Comparison of ENCODE assay signal across 17 cellular contexts in the genomic region with DNA sequence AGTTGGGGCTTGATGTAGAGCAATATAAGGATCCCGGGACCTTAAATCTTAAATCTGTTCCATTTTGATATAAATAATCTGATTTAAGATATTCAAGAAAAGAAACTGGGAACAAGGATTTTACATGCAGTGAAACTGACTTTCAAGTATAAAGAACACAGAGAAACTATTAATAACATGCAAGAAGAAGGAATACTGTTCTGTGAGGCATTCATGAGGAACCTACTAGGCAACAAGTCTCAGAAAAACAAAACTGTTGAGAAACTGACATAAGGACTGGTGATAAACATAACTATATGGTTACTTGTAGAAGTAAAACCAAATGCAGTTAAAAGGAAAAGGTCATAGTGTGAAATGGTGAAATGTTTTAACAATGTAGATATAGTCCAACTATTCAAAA. TPM values are rescaled to one million over a fixed set of nuclear protein-coding genes. Genes with fewer than 3 reads are reported as not detected.
DNase-seq lines count a peak whose midpoint lies in the region; ATAC-seq and TF ChIP-seq lines count a peak whose summit lies in the region.
"Had no signal": no experiment of that assay in that cellular context is flagged by ENCODE, and none has a peak within 500 bp of the region (broad histone marks: within the 10 kb centered on the region; RNA-seq: fewer than 3 reads in every experiment).

No MANE protein-coding gene starts in this region.

- no peak overlapping the region for H3K27ac ChIP-seq in right lobe of liver
- H3K27ac ChIP-seq: 22Rv1, A549, C4-2B, HL-60 had no signal

- H3K27me3 ChIP-seq in right lobe of liver, result no peaks in the 10 kb centered on the region

- intact Hi-C loops in right lobe of liver (cut with DNase I), result no loop called here

- peaks cover 40 to 81% of the 10 kb centered on the region in 2 donors for H3K36me3 Mint-ChIP-seq in activated T-cell treated with anti-CD3 and anti-CD28 coated beads, Interleukin-2, amount 50 U/mL, for 72 hours (ENCODE audit: insufficient read depth in 2 of 2)
- peaks cover 63% of the 10 kb centered on the region for H3K36me3 Mint-ChIP-seq in chondrocyte (ENCODE audit: low read depth)

- H3K27me3 Mint-ChIP-seq in activated T-cell treated with anti-CD3 and anti-CD28 coated beads, Interleukin-2, amount 50 U/mL, for 72 hours (ENCODE audit: low read depth), result no peaks in the 10 kb centered on the region
- H3K27me3 Mint-ChIP-seq in chondrocyte (ENCODE audit: low read depth), result no peaks in the 10 kb centered on the region
- H3K27me3 Mint-ChIP-seq: CD4-positive, alpha-beta T cell had no signal

- H3K27ac Mint-ChIP-seq in activated T-cell treated with anti-CD3 and anti-CD28 coated beads, Interleukin-2, amount 50 U/mL, for 72 hours, result peak overlapping the region; percentile 13
- peak overlapping the region; percentile 53 for H3K27ac Mint-ChIP-seq in chondrocyte (ENCODE audit: unreplicated experiment)
- H3K27ac Mint-ChIP-seq: CD4-positive, alpha-beta T cell; GM23338 had no signal

- no peak for TF ChIP-seq POLR2A in right lobe of liver (IDR thresholded peaks at IDR 0.05)

- peaks cover 0 to 2% (median 0%) of the 10 kb centered on the region in 4 donors for H3K36me3 ChIP-seq in right lobe of liver

- DNase-seq in activated T-cell treated with anti-CD3 and anti-CD28 coated beads, Interleukin-2, amount 50 U/mL, for 72 hours, result no peak
- DNase-seq in activated T-cell treated with anti-CD3 and anti-CD28 coated beads, Interleukin-2, amount 50 U/mL, for 1 hour, result no peak
- DNase-seq in chondrocyte (ENCODE audit: low spot score), result no peak
- DNase-seq in iris pigment epithelial cell (ENCODE audit: low read depth), result peak; percentile 64
- DNase-seq in right lobe of liver, result no peak
- DNase-seq in stimulated activated CD4-positive, alpha-beta T cell treated with anti-CD3 and anti-CD28 coated beads, Interleukin-4, amount 100 ng/mL, for 4 hours, result no peak
- DNase-seq in stimulated activated CD4-positive, alpha-beta T cell treated with anti-CD3 and anti-CD28 coated beads, Interleukin-2, amount 100 ng/mL, for 24 hours, result no peak
- DNase-seq: AML-193; Caco-2; CD4-positive, alpha-beta T cell; HCEC 1CT had no signal

- H3K4me1 ChIP-seq in right lobe of liver, result no peaks in the 10 kb centered on the region
- H3K4me1 ChIP-seq: A549, Caco-2 had no signal

- no peaks in the 10 kb centered on the region for H3K9me3 ChIP-seq in right lobe of liver

- H3K4me1 Mint-ChIP-seq in activated T-cell treated with anti-CD3 and anti-CD28 coated beads, Interleukin-2, amount 50 U/mL, for 72 hours (ENCODE audit: low read depth), result peaks cover 7% of the 10 kb centered on the region
- peaks cover 4% of the 10 kb centered on the region for H3K4me1 Mint-ChIP-seq in chondrocyte (ENCODE audit: low read depth)

- no peak overlapping the region for H3K4me3 Mint-ChIP-seq in activated T-cell treated with anti-CD3 and anti-CD28 coated beads, Interleukin-2, amount 50 U/mL, for 72 hours
- H3K4me3 Mint-ChIP-seq in chondrocyte (ENCODE audit: unreplicated experiment), result no peak overlapping the region
- H3K4me3 Mint-ChIP-seq: CD4-positive, alpha-beta T cell; GM23338 had no signal

- no peak for TF ChIP-seq CTCF in chondrocyte (IDR thresholded peaks at IDR 0.05)
- TF ChIP-seq CTCF in right lobe of liver (IDR thresholded peaks at IDR 0.05), result no peak

- 78% methylated on average over 1 of the region's 1 CpG for WGBS in right lobe of liver (ENCODE audit: insufficient coverage, low coverage, low lambda C conversion rate, missing lambda C conversion rate)

- ATAC-seq in activated T-cell treated with anti-CD3 and anti-CD28 coated beads, Interleukin-2, amount 50 U/mL, for 72 hours (replicated peaks in 1 of 2), result no peak
- no peak for ATAC-seq in right lobe of liver
- no peak for ATAC-seq in HG03565 (IDR thresholded peaks at IDR 0.05; ENCODE audit: unreplicated experiment)
- ATAC-seq: A549, GM23338 had no signal

- H3K4me3 ChIP-seq in right lobe of liver, result no peak overlapping the region
- H3K4me3 ChIP-seq: A549, GM23338 had no signal

- peaks cover 11 to 13% of the 10 kb centered on the region in 2 donors for H3K9me3 Mint-ChIP-seq in activated T-cell treated with anti-CD3 and anti-CD28 coated beads, Interleukin-2, amount 50 U/mL, for 72 hours
- peaks cover 22% of the 10 kb centered on the region for H3K9me3 Mint-ChIP-seq in chondrocyte (ENCODE audit: low read depth)

RNA-seq across cellular contexts. Expression of a gene that starts 15.8 kb away (rescaled TPM):
- 10 to 100 TPM; 68.8 to 92.4 TPM for total RNA-seq in activated T-cell treated with anti-CD3 and anti-CD28 coated beads, Interleukin-2, amount 50 U/mL, for 72 hours
- total RNA-seq in chondrocyte (46.4 to 62.4 TPM (median 49.4 TPM) in 3 replicates), right lobe of liver (10 to 100 TPM in 3 of 6 experiments, 1 to 10 TPM in 3; 6.8 to 15.6 (median 9.5) TPM)
